17 cellular contexts compared by ENCODE assay signal in the genomic region with DNA sequence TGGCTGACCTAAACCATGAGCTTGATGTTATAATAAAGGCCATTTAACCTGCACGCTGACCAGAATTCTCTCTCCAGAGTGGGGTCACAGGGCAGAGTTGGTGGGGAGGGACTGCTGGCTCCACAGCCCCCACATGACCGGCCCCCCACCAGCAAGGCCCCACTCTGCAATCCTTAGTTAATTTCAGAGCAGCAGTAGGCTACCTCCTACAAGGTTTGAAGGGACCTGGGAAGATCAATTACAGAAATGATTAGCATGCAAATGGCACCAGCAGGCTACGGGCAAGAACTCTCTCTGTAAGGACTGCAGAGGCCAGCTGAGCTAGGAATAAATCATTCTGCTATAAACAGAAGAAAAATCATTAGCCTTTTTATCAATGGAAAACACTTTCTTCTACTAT.
"Had no signal": no experiment of that assay in that cellular context is flagged by ENCODE, and none has a peak within 500 bp of the region (broad histone marks: within the 10 kb centered on the region; RNA-seq: fewer than 3 reads in every experiment).

No MANE protein-coding gene starts in this region.

- H3K4me1 Mint-ChIP-seq: activated naive CD4-positive, alpha-beta T cell treated with anti-CD3 and anti-CD28 coated beads, Interleukin-2, amount 50 U/mL, for 24 hours had no signal

- DNase-seq: activated CD4-positive, alpha-beta T cell treated with anti-CD3 and anti-CD28 coated beads, Interleukin-2, amount 50 U/mL, for 48 hours; activated gamma-delta T cell; effector memory CD4-positive, alpha-beta T cell; left ventricle myocardium inferior; mammary epithelial cell; stimulated activated CD8-positive, alpha-beta memory T cell treated with anti-CD3 and anti-CD28 coated beads, Interleukin-4, amount 100 ng/mL, for 48 hours; stimulated activated naive CD4-positive, alpha-beta T cell treated with Interleukin-2 at 50 U/mL for 16 hours; T-helper 2 cell had no signal

- H3K4me3 Mint-ChIP-seq: activated naive CD4-positive, alpha-beta T cell treated with anti-CD3 and anti-CD28 coated beads, Interleukin-2, amount 50 U/mL, for 24 hours; dendritic cell treated with granulocyte-macrophage colony-stimulating factor and Interleukin-4, amounts not matched to agents 40 ng/mL and 50 ng/mL, for 4 days; neural crest cell had no signal

- H3K27ac Mint-ChIP-seq: activated naive CD4-positive, alpha-beta T cell treated with anti-CD3 and anti-CD28 coated beads, Interleukin-2, amount 50 U/mL, for 24 hours; dendritic cell treated with granulocyte-macrophage colony-stimulating factor and Interleukin-4, amounts not matched to agents 40 ng/mL and 50 ng/mL, for 4 days; progenitor cell of endocrine pancreas had no signal

- H3K27ac ChIP-seq: ascending aorta, breast epithelium, left ventricle myocardium inferior, tibial nerve, vagina, WERI-Rb-1 had no signal

- H3K36me3 Mint-ChIP-seq: activated naive CD4-positive, alpha-beta T cell treated with anti-CD3 and anti-CD28 coated beads, Interleukin-2, amount 50 U/mL, for 24 hours had no signal

- H3K9me3 Mint-ChIP-seq: activated naive CD4-positive, alpha-beta T cell treated with anti-CD3 and anti-CD28 coated beads, Interleukin-2, amount 50 U/mL, for 24 hours; dendritic cell treated with granulocyte-macrophage colony-stimulating factor and Interleukin-4, amounts not matched to agents 40 ng/mL and 50 ng/mL, for 4 days; neural crest cell had no signal
